Comparison of ENCODE assay signal across 1 cellular context in genomic region chr22:17944205-17944725, GRCh38.
TF ChIP-seq lines count a peak whose summit lies in the region.

No MANE protein-coding gene starts in this region.

TF ChIP-seq in WTC11, 78 proteins besides CTCF, POLR2A, EP300 and RAD21:
- no peak for TF ChIP-seq ZNF317 (CRISPR knock-in tag; IDR thresholded peaks at IDR 0.05; ENCODE audit: borderline replicate concordance, low read depth)
- TF ChIP-seq SMAD4 (CRISPR knock-in tag; IDR thresholded peaks at IDR 0.05) = no peak
- no peak for TF ChIP-seq CREM (CRISPR knock-in tag; IDR thresholded peaks at IDR 0.05)
- TF ChIP-seq NFYB (CRISPR knock-in tag; conservative IDR thresholded peaks at IDR 0.05; ENCODE audit: low read depth) = no peak
